ENCODE assay signal across 8 cellular contexts in the genomic region with DNA sequence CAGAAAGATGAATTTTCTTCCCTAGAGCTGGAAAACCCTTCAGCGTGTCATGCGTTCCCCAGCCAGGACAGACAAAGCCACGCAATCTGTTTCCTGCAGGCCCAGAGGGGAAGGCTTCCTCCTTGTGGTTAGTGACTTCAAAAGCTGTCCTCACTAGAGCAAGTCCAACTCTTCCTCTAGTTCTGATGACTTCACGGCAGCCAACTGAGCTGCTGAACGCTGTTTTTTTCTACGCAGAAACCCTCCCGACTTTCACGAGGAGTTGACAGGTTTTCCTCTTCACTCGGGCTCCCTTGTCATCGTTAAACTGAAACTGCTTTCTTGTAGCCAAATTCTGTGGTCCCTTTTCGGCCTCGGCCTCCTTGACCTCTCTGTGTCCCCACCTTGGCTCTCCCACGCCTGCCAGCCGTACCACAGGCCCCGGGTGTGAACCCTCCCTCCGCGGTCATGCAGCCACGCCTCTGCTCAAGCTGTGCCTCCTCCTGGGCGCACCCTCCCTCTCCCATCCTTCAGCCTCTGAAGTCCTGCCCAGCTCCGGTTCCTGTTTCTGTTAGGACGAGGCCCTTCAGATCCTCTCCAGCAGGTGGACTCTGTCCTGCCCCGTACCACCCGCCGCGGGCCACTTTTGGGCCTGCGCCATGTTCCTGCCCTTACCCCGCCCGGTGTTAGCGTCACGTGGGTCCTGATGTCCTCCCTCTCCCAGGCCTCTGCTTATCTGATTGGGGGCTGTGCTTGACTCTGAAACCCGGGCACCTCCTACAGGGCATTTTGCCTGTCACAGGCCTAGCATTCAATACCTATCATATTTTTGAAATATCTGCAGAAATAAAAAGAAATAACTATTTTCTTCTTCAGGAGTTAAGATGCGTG. TPM values are rescaled to one million over a fixed set of nuclear protein-coding genes. Genes with fewer than 3 reads are reported as not detected.
DNase-seq lines count a peak whose midpoint lies in the region; ATAC-seq and TF ChIP-seq lines count a peak whose summit lies in the region.

No MANE protein-coding gene starts in this region.

- peaks cover 51% of the 10 kb centered on the region for H3K79me2 ChIP-seq in Karpas-422 (ENCODE audit: low read length)

- no peak for TF ChIP-seq EP300 in sigmoid colon (IDR thresholded peaks at IDR 0.05)

- TF ChIP-seq CTCF in adrenal gland (IDR thresholded peaks at IDR 0.05) = peak in 5 of 6 experiments; percentile 27 to 51 (median 44)
- peak; percentile 51 to 67 (median 56) for TF ChIP-seq CTCF in sigmoid colon (IDR thresholded peaks at IDR 0.05)

- TF ChIP-seq POLR2A in adrenal gland (IDR thresholded peaks at IDR 0.05) (peak in 1 of 2 donors; percentile 5), sigmoid colon (IDR thresholded peaks at IDR 0.05) (no peak)

- WGBS in adrenal gland, 4 donors = 34 to 51% (median 48%) methylated on average over 32 of the region's 32 CpGs
- 4 to 6% methylated on average over 32 of the region's 32 CpGs for WGBS in sigmoid colon, 2 donors

- H3K9me2 ChIP-seq in Karpas-422 (replicated peaks; ENCODE audit: insufficient read depth, low read length) = no peaks in the 10 kb centered on the region

- peaks cover 94% of the 10 kb centered on the region for H3K4me1 ChIP-seq in Karpas-422 (ENCODE audit: low read length)
- peaks cover 16 to 32% of the 10 kb centered on the region in 2 donors for H3K4me1 ChIP-seq in adrenal gland (replicated peaks in 1 of 2)
- peaks cover 0 to 62% (median 52%) of the 10 kb centered on the region in 4 donors for H3K4me1 ChIP-seq in sigmoid colon

- H3K36me3 ChIP-seq in Karpas-422 (ENCODE audit: insufficient read depth, low read length) = no peaks in the 10 kb centered on the region
- H3K36me3 ChIP-seq in adrenal gland (replicated peaks in 1 of 2) = no peaks in the 10 kb centered on the region
- no peaks in the 10 kb centered on the region for H3K36me3 ChIP-seq in sigmoid colon

- H4K20me1 ChIP-seq in Karpas-422 (ENCODE audit: insufficient read depth, low read depth, low read length) = no peaks in the 10 kb centered on the region

- H3K9ac ChIP-seq in Karpas-422 (ENCODE audit: low read length) = peak overlapping the region; percentile 88

- no peaks in the 10 kb centered on the region for H3K9me3 ChIP-seq in Karpas-422 (ENCODE audit: low read length)
- H3K9me3 ChIP-seq in adrenal gland (replicated peaks in 1 of 3) = no peaks in the 10 kb centered on the region
- no peaks in the 10 kb centered on the region for H3K9me3 ChIP-seq in sigmoid colon

- H3K27ac ChIP-seq in Karpas-422 (ENCODE audit: low read length) (peak overlapping the region; percentile 100), adrenal gland (peak overlapping the region; percentile 27 to 90 (median 73)), sigmoid colon (peak overlapping the region; percentile 80 to 91 (median 85))

- H3K4me3 ChIP-seq in Karpas-422 (ENCODE audit: low read length) (peak overlapping the region; percentile 71), adrenal gland (peak overlapping the region in 2 of 4 donors; percentile 9 to 20), sigmoid colon (peak overlapping the region; percentile 7 to 45 (median 36))

- peak overlapping the region; percentile 93 for H3K4me2 ChIP-seq in Karpas-422 (ENCODE audit: low read depth, low read length, poor library complexity, severe bottlenecking)

- intact Hi-C loops in adrenal gland (cut with DNase I) = no loop called here
- intact Hi-C loops in left ventricle myocardium superior (cut with micrococcal nuclease) = no loop called here
- intact Hi-C loops in sigmoid colon (cut with DNase I) = no loop called here

- H2AFZ ChIP-seq in Karpas-422 (ENCODE audit: low read length) = no peak overlapping the region

- H3K27me3 ChIP-seq in Karpas-422 (ENCODE audit: low read length) (no peaks in the 10 kb centered on the region), adrenal gland (no peaks in the 10 kb centered on the region), sigmoid colon (no peaks in the 10 kb centered on the region)

- ATAC-seq in GM21825 (IDR thresholded peaks at IDR 0.05; ENCODE audit: unreplicated experiment) = peak; percentile 93
- peak; percentile 90 for ATAC-seq in left ventricle myocardium superior

- DNase-seq in ELF-1 (ENCODE audit: low read depth, low spot score) (peak; percentile 96), Karpas-422 (peak; percentile 99), T follicular helper cell (ENCODE audit: low read depth) (peak; percentile 67), adrenal gland (peak; percentile 72 to 88 (median 84)), left ventricle myocardium superior (peak; percentile 93), sigmoid colon (peak; percentile 94), RKO (ENCODE audit: low spot score) (no peak)

RNA-seq across cellular contexts. Expression of a gene that starts 39.3 kb away (rescaled TPM):
- total RNA-seq in Karpas-422 (2014; rRNA removed; shearing (Covaris generic); ENCODE audit: low replicate concordance) = 92.4 and 109 TPM in 2 replicates
- total RNA-seq in adrenal gland (10 to 100 TPM; 50.6 to 72.6 (median 62.5) TPM), left ventricle myocardium superior (123 TPM), sigmoid colon (100 to 1,000 TPM in 2 of 4 donors, 10 to 100 TPM in 2; 47.4 to 127 (median 79.0) TPM)
- polyA plus RNA-seq in adrenal gland (10 to 100 TPM; 20.6 to 58.4 (median 23.4) TPM), sigmoid colon (10 to 100 TPM; 46.7 to 49.9 (median 47.2) TPM)
